Comparison of ENCODE assay signal across 35 cellular contexts in genomic region chr5:152901754-152902153, GRCh38.
A peak's percentile ranks its signal among the peaks of the same experiment; 100 is the strongest.
DNase-seq lines count a peak whose midpoint lies in the region; ATAC-seq, FAIRE-seq and TF ChIP-seq lines count a peak whose summit lies in the region.
"Had no signal": no experiment of that assay in that cellular context is flagged by ENCODE, and none has a peak within 500 bp of the region (broad histone marks: within the 10 kb centered on the region; RNA-seq: fewer than 3 reads in every experiment).

No MANE protein-coding gene starts in this region.

- no peak overlapping the region for H3K9ac ChIP-seq in HepG2 (ENCODE audit: insufficient read depth, low read depth, low read length)
- H3K9ac ChIP-seq: BLaER1; BLaER1 treated with 17β-estradiol and CSF1 and Interleukin-3, amounts not matched to agents 10 nM and 100 nM had no signal

- no peak overlapping the region for H3K4me3 Mint-ChIP-seq in neural crest cell
- H3K4me3 Mint-ChIP-seq in naive thymus-derived CD4-positive, alpha-beta T cell, result no peak overlapping the region
- H3K4me3 Mint-ChIP-seq: B cell; CD14-positive monocyte; CD4-positive, alpha-beta memory T cell; CD4-positive, alpha-beta T cell; CD4-positive, CD25-positive, alpha-beta regulatory T cell; CD8-positive, alpha-beta memory T cell; CD8-positive, alpha-beta T cell had no signal

- H2AFZ ChIP-seq in HepG2 (ENCODE audit: low read length), result no peak overlapping the region

- H3K27ac Mint-ChIP-seq in neural crest cell (ENCODE audit: unreplicated experiment), result peak overlapping the region; percentile 70
- no peak overlapping the region for H3K27ac Mint-ChIP-seq in naive thymus-derived CD4-positive, alpha-beta T cell
- H3K27ac Mint-ChIP-seq: B cell; CD14-positive monocyte; CD4-positive, alpha-beta memory T cell; CD4-positive, alpha-beta T cell; CD4-positive, CD25-positive, alpha-beta regulatory T cell; CD8-positive, alpha-beta memory T cell; CD8-positive, alpha-beta T cell had no signal

- in situ Hi-C loops in HepG2 (cut with HindIII; ENCODE audit: extremely low pct_ligation_motif_present, low pct_unique_long_range_greater_than_20kb), result no loop called here

- intact Hi-C loops in right lobe of liver (cut with DNase I), result no loop called here
- intact Hi-C loops in HepG2 (cut with micrococcal nuclease; ENCODE audit: unreplicated experiment), result no loop called here
- intact Hi-C loops in naive thymus-derived CD4-positive, alpha-beta T cell (cut with micrococcal nuclease), result no loop called here

- no peaks in the 10 kb centered on the region for H3K27me3 Mint-ChIP-seq in neural crest cell (ENCODE audit: low read depth)
- H3K27me3 Mint-ChIP-seq in naive thymus-derived CD4-positive, alpha-beta T cell, result no peaks in the 10 kb centered on the region
- H3K27me3 Mint-ChIP-seq: B cell; CD4-positive, alpha-beta memory T cell; CD4-positive, alpha-beta T cell; CD4-positive, CD25-positive, alpha-beta regulatory T cell; CD8-positive, alpha-beta memory T cell had no signal

- CTCF ChIA-PET in HepG2 (lab: Yijun Ruan, JAX; ENCODE audit: low intra/inter-chr PET ratio, low total read pairs), result no interaction called here
- CTCF ChIA-PET in naive thymus-derived CD4-positive, alpha-beta T cell (lab: Charles Lee), result no interaction called here

- no peak for TF ChIP-seq RAD21 in HepG2 (CRISPR knock-in tag; IDR thresholded peaks at IDR 0.05)

- ATAC-seq in right lobe of liver, result peak; percentile 19 to 81 (median 48)
- no peak for ATAC-seq in HepG2
- ATAC-seq in left lobe of liver, result peak; percentile 66
- no peak for ATAC-seq in naive thymus-derived CD4-positive, alpha-beta T cell
- ATAC-seq: A549; CD8-positive, alpha-beta T cell had no signal

- POLR2A ChIA-PET in HepG2 (lab: Yijun Ruan, JAX), result no interaction called here
- POLR2A ChIA-PET in naive thymus-derived CD4-positive, alpha-beta T cell (lab: Charles Lee), result no interaction called here

- no TSS peak for BruUV-seq in HepG2 (replicated peaks; lab: Mats Ljungman, UMichigan)

- no peak overlapping the region for H3K4me2 ChIP-seq in HepG2 (ENCODE audit: low read depth, low read length)
- H3K4me2 ChIP-seq: A549; BLaER1; BLaER1 treated with 17β-estradiol and CSF1 and Interleukin-3, amounts not matched to agents 10 nM and 100 nM had no signal

- no peaks in the 10 kb centered on the region for H3K27me3 ChIP-seq in right lobe of liver
- H3K27me3 ChIP-seq in HepG2 (ENCODE audit: control insufficient read depth in 1 of 2, insufficient read depth in 2 of 2, low read length in 2 of 2), result no peaks in the 10 kb centered on the region
- no peaks in the 10 kb centered on the region for H3K27me3 ChIP-seq in naive thymus-derived CD4-positive, alpha-beta T cell (ENCODE audit: control insufficient read depth in 2 of 2, insufficient read depth in 2 of 2, low read length in 2 of 2)
- H3K27me3 ChIP-seq: BE2C; BLaER1; BLaER1 treated with 17β-estradiol and CSF1 and Interleukin-3, amounts not matched to agents 10 nM and 100 nM had no signal

- H3K36me3 ChIP-seq in right lobe of liver, result no peaks in the 10 kb centered on the region
- no peaks in the 10 kb centered on the region for H3K36me3 ChIP-seq in HepG2 (replicated peaks in 1 of 2; ENCODE audit: control insufficient read depth in 1 of 2, insufficient read depth in 2 of 2, low read length in 2 of 2)
- H3K36me3 ChIP-seq in naive thymus-derived CD4-positive, alpha-beta T cell (ENCODE audit: control insufficient read depth in 2 of 3, insufficient read depth in 3 of 3, low read length in 3 of 3), result no peaks in the 10 kb centered on the region
- H3K36me3 ChIP-seq: BE2C; BLaER1; BLaER1 treated with 17β-estradiol and CSF1 and Interleukin-3, amounts not matched to agents 10 nM and 100 nM had no signal

- H3K27ac ChIP-seq in right lobe of liver (no peak overlapping the region), HepG2 (ENCODE audit: extremely low read length, insufficient read depth, low read length) (no peak overlapping the region)
- H3K27ac ChIP-seq in naive thymus-derived CD4-positive, alpha-beta T cell (ENCODE audit: low read depth, low read length), result no peak overlapping the region
- H3K27ac ChIP-seq: 22Rv1; A549; BLaER1; BLaER1 treated with 17β-estradiol and CSF1 and Interleukin-3, amounts not matched to agents 10 nM and 100 nM; C4-2B had no signal

- H4K20me1 ChIP-seq in HepG2 (ENCODE audit: insufficient read depth, low read length), result no peaks in the 10 kb centered on the region
- H4K20me1 ChIP-seq: BLaER1; BLaER1 treated with 17β-estradiol and CSF1 and Interleukin-3, amounts not matched to agents 10 nM and 100 nM had no signal

- TF ChIP-seq CTCF in right lobe of liver (IDR thresholded peaks at IDR 0.05) (no peak), HepG2 (CRISPR knock-in tag; IDR thresholded peaks at IDR 0.05) (no peak), neural crest cell (conservative IDR thresholded peaks at IDR 0.05) (no peak)

- no peak for TF ChIP-seq POLR2A in right lobe of liver (IDR thresholded peaks at IDR 0.05)
- no peak for TF ChIP-seq POLR2A in HepG2 (IDR thresholded peaks at IDR 0.05; ENCODE audit: insufficient read depth in 1 of 2, low read depth in 2 of 2, low read length in 2 of 2)

- no peak for TF ChIP-seq EP300 in HepG2 (IDR thresholded peaks at IDR 0.05; ENCODE audit: low read depth in 2 of 2, low read length in 2 of 2)
- no peak for TF ChIP-seq EP300 in HepG2 (CRISPR knock-in tag; IDR thresholded peaks at IDR 0.05; ENCODE audit: borderline replicate concordance)

- no peaks in the 10 kb centered on the region for H3K4me1 Mint-ChIP-seq in neural crest cell
- no peaks in the 10 kb centered on the region for H3K4me1 Mint-ChIP-seq in naive thymus-derived CD4-positive, alpha-beta T cell
- H3K4me1 Mint-ChIP-seq: B cell; CD14-positive monocyte; CD4-positive, CD25-positive, alpha-beta regulatory T cell; CD8-positive, alpha-beta memory T cell had no signal

- no peaks in the 10 kb centered on the region for H3K36me3 Mint-ChIP-seq in neural crest cell (ENCODE audit: low read depth)
- no peaks in the 10 kb centered on the region for H3K36me3 Mint-ChIP-seq in naive thymus-derived CD4-positive, alpha-beta T cell
- H3K36me3 Mint-ChIP-seq: CD14-positive monocyte; CD4-positive, alpha-beta memory T cell; CD4-positive, CD25-positive, alpha-beta regulatory T cell; CD8-positive, alpha-beta memory T cell; CD8-positive, alpha-beta T cell had no signal

- 26% methylated on average over 2 of the region's 2 CpGs for WGBS in right lobe of liver (ENCODE audit: insufficient coverage, low coverage, low lambda C conversion rate, missing lambda C conversion rate)
- 5% methylated on average over 2 of the region's 2 CpGs for WGBS in HepG2 (ENCODE audit: low lambda C conversion rate)

- H3K9me3 ChIP-seq in right lobe of liver (no peaks in the 10 kb centered on the region), HepG2 (ENCODE audit: low read length) (peaks cover 78% of the 10 kb centered on the region)
- no peaks in the 10 kb centered on the region for H3K9me3 ChIP-seq in naive thymus-derived CD4-positive, alpha-beta T cell (ENCODE audit: control insufficient read depth in 2 of 3, low read length in 3 of 3)
- H3K9me3 ChIP-seq: A549; BE2C; BLaER1; BLaER1 treated with 17β-estradiol and CSF1 and Interleukin-3, amounts not matched to agents 10 nM and 100 nM; Caco-2 had no signal

- no peak overlapping the region for H3K4me3 ChIP-seq in right lobe of liver
- no peak overlapping the region for H3K4me3 ChIP-seq in HepG2 (replicated peaks in 1 of 3; ENCODE audit: insufficient read depth in 1 of 3, low read depth in 2 of 3, low read length in 3 of 3)
- H3K4me3 ChIP-seq in naive thymus-derived CD4-positive, alpha-beta T cell (ENCODE audit: low read length), result no peak overlapping the region
- H3K4me3 ChIP-seq: A549; BLaER1; BLaER1 treated with 17β-estradiol and CSF1 and Interleukin-3, amounts not matched to agents 10 nM and 100 nM had no signal

- no peaks in the 10 kb centered on the region for H3K9me3 Mint-ChIP-seq in neural crest cell
- peaks cover 0 to 3% (median 1%) of the 10 kb centered on the region in 11 donors for H3K9me3 Mint-ChIP-seq in naive thymus-derived CD4-positive, alpha-beta T cell
- H3K9me3 Mint-ChIP-seq: CD8-positive, alpha-beta T cell had no signal

- no peaks in the 10 kb centered on the region for H3K79me2 ChIP-seq in HepG2 (ENCODE audit: insufficient read depth, low read length)

- FAIRE-seq in HepG2 (lab: Jason Lieb, UNC), result no peak
- FAIRE-seq: A204.1, A549, D721Med had no signal

- DNase-seq in right lobe of liver (no peak), HepG2 (ENCODE audit: low spot score) (no peak), left lobe of liver (ENCODE audit: low spot score) (no peak), neural crest cell (ENCODE audit: low read depth, low spot score) (no peak), RKO (ENCODE audit: low spot score) (no peak)
- no peak for DNase-seq in naive thymus-derived CD4-positive, alpha-beta T cell
- DNase-seq: 8988T; ACHN; AML-193; BE2C; C1 segment of cervical spinal cord; Caco-2; Calu3; CD4-positive, alpha-beta memory T cell; CD4-positive, alpha-beta T cell; CD4-positive, CD25-positive, alpha-beta regulatory T cell; CD8-positive, alpha-beta memory T cell; CD8-positive, alpha-beta T cell; COR-L47; DMS 273 treated with DMSO at 0.1 percent for 48 hours; DMS153; DMS53; DMS79; DMS79 treated with DMSO at 0.1 percent for 48 hours; DND-41; EL had no signal

- H3K4me1 ChIP-seq in right lobe of liver (peaks cover 0 to 8% (median 0%) of the 10 kb centered on the region in 4 donors), HepG2 (ENCODE audit: insufficient read depth, low read length) (no peaks in the 10 kb centered on the region)
- no peaks in the 10 kb centered on the region for H3K4me1 ChIP-seq in naive thymus-derived CD4-positive, alpha-beta T cell (ENCODE audit: control insufficient read depth in 2 of 2, insufficient read depth in 2 of 2, low read length in 2 of 2)
- H3K4me1 ChIP-seq: A549; BE2C; BLaER1; BLaER1 treated with 17β-estradiol and CSF1 and Interleukin-3, amounts not matched to agents 10 nM and 100 nM; Caco-2 had no signal

TF ChIP-seq in HepG2, 621 proteins besides CTCF, POLR2A, EP300 and RAD21 (continues in another document):
- TF ChIP-seq, protein P1, sequence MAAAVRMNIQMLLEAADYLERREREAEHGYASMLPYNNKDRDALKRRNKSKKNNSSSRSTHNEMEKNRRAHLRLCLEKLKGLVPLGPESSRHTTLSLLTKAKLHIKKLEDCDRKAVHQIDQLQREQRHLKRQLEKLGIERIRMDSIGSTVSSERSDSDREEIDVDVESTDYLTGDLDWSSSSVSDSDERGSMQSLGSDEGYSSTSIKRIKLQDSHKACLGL (CRISPR knock-in tag; IDR thresholded peaks at IDR 0.05), result no peak
- TF ChIP-seq SP4 (CRISPR knock-in tag; IDR thresholded peaks at IDR 0.05) (no peak), IRF1 (CRISPR knock-in tag; IDR thresholded peaks at IDR 0.05; ENCODE audit: low read depth) (no peak)

Comparison
In these comparisons a context has a peak if more than half of its experiments do, and no peak if none do; other contexts are left out.
1. ATAC-seq: peak in right lobe of liver (4 of 4) and left lobe of liver (single experiment); none in HepG2 (single experiment) and naive thymus-derived CD4-positive, alpha-beta T cell (single experiment).